17 cellular contexts compared by ENCODE assay signal in the genomic region with DNA sequence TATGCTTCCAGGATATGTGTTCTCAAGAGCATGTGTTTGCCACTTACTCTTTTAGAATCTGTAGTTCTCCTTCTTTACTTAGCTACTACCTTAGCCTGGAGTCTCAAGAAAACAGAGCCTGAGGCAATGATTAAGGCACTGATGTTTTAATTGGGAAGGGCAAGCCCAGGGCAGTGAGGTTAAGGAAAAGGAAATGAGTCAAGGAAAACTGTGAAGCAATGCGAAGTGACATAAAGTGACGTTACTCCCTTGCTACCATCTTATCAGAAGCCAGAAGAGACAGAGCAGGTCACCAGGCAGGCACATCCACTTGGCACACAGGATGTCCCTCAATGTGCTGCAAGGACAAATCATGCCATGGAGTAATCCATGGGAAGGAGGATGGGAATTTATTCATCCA. TPM values are rescaled to one million over a fixed set of nuclear protein-coding genes. Genes with fewer than 3 reads are reported as not detected.
DNase-seq lines count a peak whose midpoint lies in the region; ATAC-seq, FAIRE-seq and TF ChIP-seq lines count a peak whose summit lies in the region.
"Had no signal": no experiment of that assay in that cellular context is flagged by ENCODE, and none has a peak within 500 bp of the region (broad histone marks: within the 10 kb centered on the region; RNA-seq: fewer than 3 reads in every experiment).

No MANE protein-coding gene starts in this region.

- no peaks in the 10 kb centered on the region for H3K4me1 ChIP-seq in endodermal cell (ENCODE audit: control insufficient read depth, insufficient read depth, low read length)

- 92 to 96% methylated on average over 2 of the region's 2 CpGs for WGBS in endodermal cell (ENCODE audit: insufficient coverage in 1 of 2, insufficient read length in 1 of 2), 2 experiments

- TF ChIP-seq POLR2A in H54 (IDR thresholded peaks at IDR 0.05; ENCODE audit: low read depth, low read length): no peak

- H3K27me3 ChIP-seq in endodermal cell (ENCODE audit: control insufficient read depth, insufficient read depth, low read length, poor library complexity, severe bottlenecking): no peaks in the 10 kb centered on the region

- ATAC-seq in HG02981 (IDR thresholded peaks at IDR 0.05; ENCODE audit: unreplicated experiment): no peak
- ATAC-seq: PC-3 had no signal

- DNase-seq in A172 (ENCODE audit: low spot score) (peak; percentile 27), H4 (ENCODE audit: low spot score) (peak; percentile 7), MV-4-11 (lab: John Stamatoyannopoulos, UW) (peak; percentile 23), dermis blood vessel endothelial cell (peak; percentile 15), H54 (ENCODE audit: insufficient read length, low spot score) (no peak), endodermal cell (no peak)
- DNase-seq in activated CD4-positive, alpha-beta T cell treated with anti-CD3 and anti-CD28 coated beads, Interleukin-2, amount 10 ng/mL, durations not matched to agents 24 days and 14 days: no peak
- DNase-seq: 8988T; CD4-positive, alpha-beta T cell; H9; NCI-H1048; NCI-H1436; NCI-H2029; NCI-H345; NCI-H524 treated with DMSO at 0.1 percent for 48 hours; PC-3 had no signal

- H3K36me3 ChIP-seq in endodermal cell (ENCODE audit: control insufficient read depth, insufficient read depth, low read length): no peaks in the 10 kb centered on the region

- H3K4me3 ChIP-seq in endodermal cell (ENCODE audit: low read length): no peak overlapping the region

- peaks cover 10% of the 10 kb centered on the region for H3K9me3 ChIP-seq in endodermal cell (ENCODE audit: control insufficient read depth, low read length)

- peaks cover 28% of the 10 kb centered on the region for H3K9me3 Mint-ChIP-seq in endodermal cell
- no peaks in the 10 kb centered on the region for H3K9me3 Mint-ChIP-seq in activated CD4-positive, alpha-beta T cell treated with anti-CD3 and anti-CD28 coated beads, Interleukin-2, amount 10 ng/mL, durations not matched to agents 24 days and 14 days

- H3K27ac ChIP-seq in endodermal cell (ENCODE audit: low read depth, low read length): no peak overlapping the region

- FAIRE-seq in H54 (lab: Jason Lieb, UNC): no peak

- no peak overlapping the region for H3K27ac Mint-ChIP-seq in endodermal cell
- no peak overlapping the region for H3K27ac Mint-ChIP-seq in activated CD4-positive, alpha-beta T cell treated with anti-CD3 and anti-CD28 coated beads, Interleukin-2, amount 10 ng/mL, durations not matched to agents 24 days and 14 days
- H3K27ac Mint-ChIP-seq: CD4-positive, alpha-beta T cell; H9 had no signal

- no peaks in the 10 kb centered on the region for H3K4me1 Mint-ChIP-seq in endodermal cell
- H3K4me1 Mint-ChIP-seq in activated CD4-positive, alpha-beta T cell treated with anti-CD3 and anti-CD28 coated beads, Interleukin-2, amount 10 ng/mL, durations not matched to agents 24 days and 14 days: no peaks in the 10 kb centered on the region

- no peaks in the 10 kb centered on the region for H3K36me3 Mint-ChIP-seq in endodermal cell (ENCODE audit: low read depth)
- H3K36me3 Mint-ChIP-seq in activated CD4-positive, alpha-beta T cell treated with anti-CD3 and anti-CD28 coated beads, Interleukin-2, amount 10 ng/mL, durations not matched to agents 24 days and 14 days (ENCODE audit: low read depth): no peaks in the 10 kb centered on the region

- H3K27me3 Mint-ChIP-seq in endodermal cell (ENCODE audit: insufficient read depth): peaks cover 12% of the 10 kb centered on the region
- H3K27me3 Mint-ChIP-seq in activated CD4-positive, alpha-beta T cell treated with anti-CD3 and anti-CD28 coated beads, Interleukin-2, amount 10 ng/mL, durations not matched to agents 24 days and 14 days: peaks cover 14% of the 10 kb centered on the region

- TF ChIP-seq CTCF in endodermal cell (conservative IDR thresholded peaks at IDR 0.05): no peak

- H3K4me3 Mint-ChIP-seq in endodermal cell: no peak overlapping the region
- H3K4me3 Mint-ChIP-seq in activated CD4-positive, alpha-beta T cell treated with anti-CD3 and anti-CD28 coated beads, Interleukin-2, amount 10 ng/mL, durations not matched to agents 24 days and 14 days: no peak overlapping the region
- H3K4me3 Mint-ChIP-seq: CD4-positive, alpha-beta T cell; H9 had no signal

- H3K9ac ChIP-seq in endodermal cell (ENCODE audit: extremely low read depth, low read length, poor library complexity, severe bottlenecking): no peak overlapping the region

- intact Hi-C loops in activated CD4-positive, alpha-beta T cell treated with anti-CD3 and anti-CD28 coated beads, Interleukin-2, amount 10 ng/mL, durations not matched to agents 24 days and 14 days (cut with micrococcal nuclease): no loop called here

RNA-seq across cellular contexts. Expression of gene EML5, which starts 11.3 kb away (rescaled TPM):
- total RNA-seq in A172 (2014; rRNA removed; shearing (Covaris generic)): 0.24 and 0.34 TPM in 2 replicates
- 0.43 and 0.58 TPM in 2 replicates for total RNA-seq in H4 (2014; rRNA removed; shearing (Covaris generic))
- total RNA-seq in dermis blood vessel endothelial cell (under 0.01 and 0.19 TPM in 2 replicates), endodermal cell (1 to 10 TPM; 1.7 to 2.3 TPM)
- polyA plus RNA-seq in endodermal cell (2013, experiment 1 of 2): 0.39 TPM
- 0.41 TPM for polyA plus RNA-seq in endodermal cell (2013, experiment 2 of 2)
- 0.66 and 0.82 TPM in 2 replicates for total RNA-seq in activated CD4-positive, alpha-beta T cell treated with anti-CD3 and anti-CD28 coated beads, Interleukin-2, amount 10 ng/mL, durations not matched to agents 24 days and 14 days

RNA-seq across cellular contexts. Expression of gene TTC8, which starts 20.4 kb away (rescaled TPM):
- 19.2 and 20.3 TPM in 2 replicates for total RNA-seq in A172 (2014; rRNA removed; shearing (Covaris generic))
- 21.8 and 27.8 TPM in 2 replicates for total RNA-seq in H4 (2014; rRNA removed; shearing (Covaris generic))
- total RNA-seq in dermis blood vessel endothelial cell (13.3 and 18.2 TPM in 2 replicates), endodermal cell (10 to 100 TPM; 25.6 to 33.4 TPM)
- 24.5 TPM for polyA plus RNA-seq in endodermal cell (2013, experiment 1 of 2)
- polyA plus RNA-seq in endodermal cell (2013, experiment 2 of 2): 22.5 TPM
- total RNA-seq in activated CD4-positive, alpha-beta T cell treated with anti-CD3 and anti-CD28 coated beads, Interleukin-2, amount 10 ng/mL, durations not matched to agents 24 days and 14 days: 3.4 and 4.2 TPM in 2 replicates

Comparison
In these comparisons a context has a peak if more than half of its experiments do, and no peak if none do; other contexts are left out.
1. DNase-seq: peak in A172 (single experiment), H4 (single experiment), MV-4-11 (single experiment) and dermis blood vessel endothelial cell (single experiment); none in H54 (single experiment), endodermal cell (single experiment) and activated CD4-positive, alpha-beta T cell treated with anti-CD3 and anti-CD28 coated beads, Interleukin-2, amount 10 ng/mL, durations not matched to agents 24 days and 14 days (single experiment).